ENCODE assay signal across 13 cellular contexts in the genomic region with DNA sequence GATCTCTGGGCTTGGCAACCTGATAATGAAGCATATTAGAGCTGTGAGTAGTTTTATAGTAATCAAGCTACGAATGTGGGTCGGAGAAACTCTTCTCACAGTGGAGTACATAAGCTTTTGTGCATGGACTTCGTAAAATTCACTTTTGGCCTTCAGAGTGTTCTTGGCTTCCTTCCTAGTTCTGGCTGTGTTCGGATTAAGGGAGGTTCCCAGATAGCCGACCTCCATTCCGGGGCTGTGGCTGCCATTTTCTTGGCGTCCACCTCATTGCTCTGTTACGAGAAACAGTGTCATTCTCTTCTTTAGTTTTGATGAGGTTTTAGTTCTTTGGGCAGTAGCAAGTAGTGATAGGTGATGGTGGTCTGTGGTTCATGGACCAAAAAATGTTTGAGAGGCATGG.
"Had no signal": no experiment of that assay in that cellular context is flagged by ENCODE, and none has a peak within 500 bp of the region (broad histone marks: within the 10 kb centered on the region; RNA-seq: fewer than 3 reads in every experiment).

No MANE protein-coding gene starts in this region.

- H3K27ac Mint-ChIP-seq: activated B cell treated with CpG ODN at 0.5 μM for 24 hours; activated CD4-positive, alpha-beta memory T cell treated with anti-CD3 and anti-CD28 coated beads, Interleukin-2, amount 10 ng/mL, durations not matched to agents 7 days and 5 days; activated CD8-positive, alpha-beta memory T cell treated with anti-CD3 and anti-CD28 coated beads, Interleukin-2, amount 10 ng/mL, durations not matched to agents 7 days and 5 days; activated naive CD8-positive, alpha-beta T cell treated with anti-CD3 and anti-CD28 coated beads for 36 hours; progenitor cell of endocrine pancreas; stimulated activated naive CD8-positive, alpha-beta T cell treated with anti-CD3 and anti-CD28 coated beads, Interleukin-15, amount 100 ng/mL, for 72 hours; T-helper 2 cell treated with Interferon-gamma antibody and Interleukin-4, amounts not matched to agents 5 μg/mL and 100 μg/mL, for 36 hours had no signal

- ATAC-seq: activated CD8-positive, alpha-beta memory T cell treated with anti-CD3 and anti-CD28 coated beads, Interleukin-2, amount 10 ng/mL, durations not matched to agents 7 days and 5 days; gastroesophageal sphincter; stimulated activated naive CD8-positive, alpha-beta T cell treated with anti-CD3 and anti-CD28 coated beads, Interleukin-15, amount 100 ng/mL, for 72 hours; upper lobe of right lung had no signal

- H3K27me3 ChIP-seq: gastroesophageal sphincter, upper lobe of right lung had no signal

- H3K4me3 ChIP-seq: coronary artery, gastroesophageal sphincter, upper lobe of right lung had no signal

- H3K9me3 Mint-ChIP-seq: activated B cell treated with CpG ODN at 0.5 μM for 24 hours; activated CD4-positive, alpha-beta memory T cell treated with anti-CD3 and anti-CD28 coated beads, Interleukin-2, amount 10 ng/mL, durations not matched to agents 7 days and 5 days; activated naive CD8-positive, alpha-beta T cell treated with anti-CD3 and anti-CD28 coated beads for 36 hours; neural crest cell; stimulated activated naive CD8-positive, alpha-beta T cell treated with anti-CD3 and anti-CD28 coated beads, Interleukin-15, amount 100 ng/mL, for 72 hours; T-helper 2 cell treated with Interferon-gamma antibody and Interleukin-4, amounts not matched to agents 5 μg/mL and 100 μg/mL, for 36 hours had no signal

- H3K27ac ChIP-seq: coronary artery, gastroesophageal sphincter, upper lobe of right lung had no signal

- H3K36me3 ChIP-seq: upper lobe of right lung had no signal

- DNase-seq: activated B cell treated with CpG ODN at 0.5 μM for 24 hours; activated CD4-positive, alpha-beta memory T cell treated with anti-CD3 and anti-CD28 coated beads, Interleukin-2, amount 10 ng/mL, durations not matched to agents 7 days and 5 days; activated CD4-positive, alpha-beta T cell treated with anti-CD3 and anti-CD28 coated beads for 48 hours; activated CD8-positive, alpha-beta memory T cell treated with anti-CD3 and anti-CD28 coated beads, Interleukin-2, amount 10 ng/mL, durations not matched to agents 7 days and 5 days; activated naive CD4-positive, alpha-beta T cell; activated naive CD8-positive, alpha-beta T cell treated with anti-CD3 and anti-CD28 coated beads for 36 hours; stimulated activated naive CD8-positive, alpha-beta T cell treated with anti-CD3 and anti-CD28 coated beads, Interleukin-15, amount 100 ng/mL, for 72 hours; upper lobe of right lung had no signal

- H3K4me3 Mint-ChIP-seq: activated B cell treated with CpG ODN at 0.5 μM for 24 hours; activated CD4-positive, alpha-beta memory T cell treated with anti-CD3 and anti-CD28 coated beads, Interleukin-2, amount 10 ng/mL, durations not matched to agents 7 days and 5 days; activated CD8-positive, alpha-beta memory T cell treated with anti-CD3 and anti-CD28 coated beads, Interleukin-2, amount 10 ng/mL, durations not matched to agents 7 days and 5 days; activated naive CD8-positive, alpha-beta T cell treated with anti-CD3 and anti-CD28 coated beads for 36 hours; neural crest cell; stimulated activated naive CD8-positive, alpha-beta T cell treated with anti-CD3 and anti-CD28 coated beads, Interleukin-15, amount 100 ng/mL, for 72 hours; T-helper 2 cell treated with Interferon-gamma antibody and Interleukin-4, amounts not matched to agents 5 μg/mL and 100 μg/mL, for 36 hours had no signal

- H3K4me1 ChIP-seq: upper lobe of right lung had no signal

- H3K27me3 Mint-ChIP-seq: activated B cell treated with CpG ODN at 0.5 μM for 24 hours; activated CD4-positive, alpha-beta memory T cell treated with anti-CD3 and anti-CD28 coated beads, Interleukin-2, amount 10 ng/mL, durations not matched to agents 7 days and 5 days; activated CD8-positive, alpha-beta memory T cell treated with anti-CD3 and anti-CD28 coated beads, Interleukin-2, amount 10 ng/mL, durations not matched to agents 7 days and 5 days; activated naive CD8-positive, alpha-beta T cell treated with anti-CD3 and anti-CD28 coated beads for 36 hours; progenitor cell of endocrine pancreas; stimulated activated naive CD8-positive, alpha-beta T cell treated with anti-CD3 and anti-CD28 coated beads, Interleukin-15, amount 100 ng/mL, for 72 hours had no signal

- H3K9me3 ChIP-seq: gastroesophageal sphincter, upper lobe of right lung had no signal

- H3K4me1 Mint-ChIP-seq: activated CD4-positive, alpha-beta memory T cell treated with anti-CD3 and anti-CD28 coated beads, Interleukin-2, amount 10 ng/mL, durations not matched to agents 7 days and 5 days; activated CD8-positive, alpha-beta memory T cell treated with anti-CD3 and anti-CD28 coated beads, Interleukin-2, amount 10 ng/mL, durations not matched to agents 7 days and 5 days had no signal

- H3K36me3 Mint-ChIP-seq: activated CD8-positive, alpha-beta memory T cell treated with anti-CD3 and anti-CD28 coated beads, Interleukin-2, amount 10 ng/mL, durations not matched to agents 7 days and 5 days; activated naive CD8-positive, alpha-beta T cell treated with anti-CD3 and anti-CD28 coated beads for 36 hours had no signal
